In genomic region chr10:114356786-114357588, GRCh38 we compare ENCODE assay signal across 14 cellular contexts. TPM values are rescaled to one million over a fixed set of nuclear protein-coding genes. Genes with fewer than 3 reads are reported as not detected.
DNase-seq lines count a peak whose midpoint lies in the region; ATAC-seq, FAIRE-seq and TF ChIP-seq lines count a peak whose summit lies in the region.
"Had no signal": no experiment of that assay in that cellular context is flagged by ENCODE, and none has a peak within 500 bp of the region (broad histone marks: within the 10 kb centered on the region; RNA-seq: fewer than 3 reads in every experiment).

No MANE protein-coding gene starts in this region.

- no peak overlapping the region for H2AFZ ChIP-seq in HepG2 (ENCODE audit: low read length)

- H4K20me1 ChIP-seq in HepG2 (ENCODE audit: insufficient read depth, low read length) = no peaks in the 10 kb centered on the region

- H3K4me1 ChIP-seq in lower lobe of right lung (peaks cover 15% of the 10 kb centered on the region), stomach (peaks cover 5 to 32% (median 21%) of the 10 kb centered on the region in 4 donors), HepG2 (ENCODE audit: insufficient read depth, low read length) (no peaks in the 10 kb centered on the region)

- TF ChIP-seq EP300 in stomach (IDR thresholded peaks at IDR 0.05) = no peak
- TF ChIP-seq EP300 in HepG2 (IDR thresholded peaks at IDR 0.05; ENCODE audit: low read depth in 2 of 2, low read length in 2 of 2) = no peak
- no peak for TF ChIP-seq EP300 in HepG2 (CRISPR knock-in tag; IDR thresholded peaks at IDR 0.05; ENCODE audit: borderline replicate concordance)

- no peak for FAIRE-seq in HepG2 (lab: Jason Lieb, UNC)
- FAIRE-seq: D721Med had no signal

- TF ChIP-seq CTCF in astrocyte of the spinal cord (IDR thresholded peaks at IDR 0.05; ENCODE audit: low read depth, low read length) (no peak), lower lobe of right lung (IDR thresholded peaks at IDR 0.05) (no peak), stomach (IDR thresholded peaks at IDR 0.05) (no peak), GM20000 (IDR thresholded peaks at IDR 0.05; ENCODE audit: extremely low read depth, missing control alignments) (no peak), HepG2 (CRISPR knock-in tag; IDR thresholded peaks at IDR 0.05) (no peak)

- H3K27me3 ChIP-seq in lower lobe of right lung (ENCODE audit: low read depth) (no peaks in the 10 kb centered on the region), stomach (no peaks in the 10 kb centered on the region), HepG2 (ENCODE audit: control insufficient read depth in 1 of 2, insufficient read depth in 2 of 2, low read length in 2 of 2) (no peaks in the 10 kb centered on the region; a peak in 2 of 5 replicates)
- H3K27me3 ChIP-seq: neutrophil, upper lobe of left lung had no signal

- POLR2A ChIA-PET in HepG2 (lab: Yijun Ruan, JAX) = no interaction called here

- DNase-seq in astrocyte of the spinal cord (ENCODE audit: low read depth, low spot score) (peak; percentile 89), lower lobe of right lung (no peak), stomach (no peak), NCI-H345 treated with DMSO at 0.1 percent for 48 hours (lab: John Stamatoyannopoulos, UW; ENCODE audit: unreplicated experiment) (no peak), GM20000 (ENCODE audit: low spot score) (no peak), HepG2 (ENCODE audit: low spot score) (no peak)
- no peak for DNase-seq in activated T-cell treated with anti-CD3 and anti-CD28 coated beads, Interleukin-2, amount 50 U/mL, for 48 hours
- DNase-seq: activated CD4-positive, alpha-beta memory T cell treated with anti-CD3 and anti-CD28 coated beads for 36 hours; endodermal cell; NCI-H748 treated with DMSO at 0.1 percent for 48 hours; upper lobe of left lung had no signal

- no peak overlapping the region for H3K4me2 ChIP-seq in HepG2 (ENCODE audit: low read depth, low read length)

- no TSS peak for BruUV-seq in HepG2 (replicated peaks; lab: Mats Ljungman, UMichigan)

- no peaks in the 10 kb centered on the region for H3K36me3 ChIP-seq in lower lobe of right lung
- no peaks in the 10 kb centered on the region for H3K36me3 ChIP-seq in stomach
- H3K36me3 ChIP-seq in HepG2 (replicated peaks in 1 of 2; ENCODE audit: control insufficient read depth in 1 of 2, insufficient read depth in 2 of 2, low read length in 2 of 2) = no peaks in the 10 kb centered on the region
- H3K36me3 ChIP-seq: neutrophil, upper lobe of left lung had no signal

- no peaks in the 10 kb centered on the region for H3K79me2 ChIP-seq in HepG2 (ENCODE audit: insufficient read depth, low read length)

- CTCF ChIA-PET in HepG2 (lab: Yijun Ruan, JAX; ENCODE audit: low intra/inter-chr PET ratio, low total read pairs) = no interaction called here

- H3K9ac ChIP-seq in HepG2 (ENCODE audit: insufficient read depth, low read depth, low read length) = no peak overlapping the region

- H3K27ac ChIP-seq in lower lobe of right lung = no peak overlapping the region
- H3K27ac ChIP-seq in stomach = peak overlapping the region in 3 of 5 donors; percentile 22 to 60 (median 57)
- no peak overlapping the region for H3K27ac ChIP-seq in HepG2 (ENCODE audit: extremely low read length, insufficient read depth, low read length)
- H3K27ac ChIP-seq: neutrophil, upper lobe of left lung had no signal

- 30 to 50% (median 43%) methylated on average over 3 of the region's 3 CpGs for WGBS in stomach, 5 donors
- WGBS in HepG2 (ENCODE audit: low lambda C conversion rate) = 3% methylated on average over 3 of the region's 3 CpGs

- H3K4me3 ChIP-seq in astrocyte of the spinal cord (ENCODE audit: low read depth, low read length) = no peak overlapping the region
- H3K4me3 ChIP-seq in lower lobe of right lung = no peak overlapping the region
- no peak overlapping the region for H3K4me3 ChIP-seq in stomach
- H3K4me3 ChIP-seq in HepG2 (replicated peaks in 1 of 3; ENCODE audit: insufficient read depth in 1 of 3, low read depth in 2 of 3, low read length in 3 of 3) = no peak overlapping the region
- H3K4me3 ChIP-seq: upper lobe of left lung had no signal

- intact Hi-C loops in lower lobe of right lung (cut with DNase I) = no loop called here
- intact Hi-C loops in stomach (cut with DNase I; ENCODE audit: low total_unique reads) = no loop called here
- intact Hi-C loops in HepG2 (cut with micrococcal nuclease; ENCODE audit: unreplicated experiment) = no loop called here

- no peak for TF ChIP-seq POLR2A in stomach (IDR thresholded peaks at IDR 0.05)
- TF ChIP-seq POLR2A in HepG2 (IDR thresholded peaks at IDR 0.05; ENCODE audit: insufficient read depth in 1 of 2, low read depth in 2 of 2, low read length in 2 of 2) = no peak

- no peaks in the 10 kb centered on the region for H3K9me3 ChIP-seq in lower lobe of right lung
- no peaks in the 10 kb centered on the region for H3K9me3 ChIP-seq in stomach
- H3K9me3 ChIP-seq in HepG2 (ENCODE audit: low read length) = no peaks in the 10 kb centered on the region
- H3K9me3 ChIP-seq: neutrophil, upper lobe of left lung had no signal

- in situ Hi-C loops in astrocyte of the spinal cord (cut with HindIII; ENCODE audit: low sequenced_read_pairs) = no loop called here
- in situ Hi-C loops in HepG2 (cut with HindIII; ENCODE audit: extremely low pct_ligation_motif_present, low pct_unique_long_range_greater_than_20kb) = no loop called here

- ATAC-seq in HG02885 (IDR thresholded peaks at IDR 0.05; ENCODE audit: poor library complexity, unreplicated experiment) (peak; percentile 54), lower lobe of right lung (peak; percentile 65), HepG2 (no peak)

- TF ChIP-seq RAD21 in HepG2 (CRISPR knock-in tag; IDR thresholded peaks at IDR 0.05) = no peak

TF ChIP-seq in HepG2, 621 proteins besides CTCF, POLR2A, EP300 and RAD21 (continues in another document):
- TF ChIP-seq ZFP62 (CRISPR knock-in tag; IDR thresholded peaks at IDR 0.05) (no peak), PHF5A (CRISPR knock-in tag; IDR thresholded peaks at IDR 0.05; ENCODE audit: low read depth, unreplicated experiment) (no peak), ZNF263 (CRISPR knock-in tag; IDR thresholded peaks at IDR 0.05) (no peak), HNRNPH1 (optimal IDR thresholded peaks at IDR 0.05; ENCODE audit: low read depth, low read length) (no peak), ZBTB3 (CRISPR knock-in tag; IDR thresholded peaks at IDR 0.05; ENCODE audit: borderline replicate concordance, low read depth) (no peak), ZNF639 (CRISPR knock-in tag; conservative IDR thresholded peaks at IDR 0.05) (no peak), MEF2D (CRISPR knock-in tag; IDR thresholded peaks at IDR 0.05) (no peak), ZNF549 (CRISPR knock-in tag; IDR thresholded peaks at IDR 0.05) (no peak), TFDP1 (CRISPR knock-in tag; IDR thresholded peaks at IDR 0.05; ENCODE audit: borderline replicate concordance) (no peak), ZNF446 (CRISPR knock-in tag; IDR thresholded peaks at IDR 0.05) (no peak)

RNA-seq across cellular contexts. Expression of gene AFAP1L2, which starts 47.3 kb away (rescaled TPM):
- total RNA-seq in lower lobe of right lung = 5.3 TPM
- total RNA-seq in stomach = 10 to 100 TPM in 4 of 5 donors, 1 to 10 TPM in 1; 7.2 to 25.0 (median 19.3) TPM
- polyA plus RNA-seq in stomach = 1 to 10 TPM; 2.6 to 4.5 (median 3.4) TPM
- total RNA-seq in HepG2 (2016; rRNA removed; fragmentation: Illumina TruSeq; extraction: Trizol) = not detected in 2 replicates
- not detected in 2 replicates for total RNA-seq in HepG2 (2016; cell fraction: cytosol; rRNA removed; fragmentation: Illumina TruSeq; extraction: Trizol; ENCODE audit: low read depth)
- total RNA-seq in HepG2 (2016; cell fraction: insoluble cytoplasmic fraction; rRNA removed; fragmentation: Illumina TruSeq; extraction: Trizol) = not detected in 2 replicates
- not detected in 2 replicates for total RNA-seq in HepG2 (2016; cell fraction: membrane; rRNA removed; fragmentation: Illumina TruSeq; extraction: Trizol)
- not detected in 2 replicates for total RNA-seq in HepG2 (2016; cell fraction: nucleus; rRNA removed; fragmentation: Illumina TruSeq; extraction: Trizol)
- not detected in 2 replicates for polyA plus RNA-seq in HepG2 (2011; rRNA removed)
- polyA plus RNA-seq in HepG2 (2011; cell fraction: cytosol; rRNA removed) = not detected in 2 replicates
- polyA plus RNA-seq in HepG2 (2011; cell fraction: nucleus; rRNA removed) = 0.03 TPM in 2 replicates
- polyA plus RNA-seq in HepG2 (2012) = not detected in 2 replicates
- not detected in 2 replicates for polyA plus RNA-seq in HepG2 (2016; cell fraction: cytosol; fragmentation: Illumina TruSeq; extraction: Trizol; ENCODE audit: low read depth)
- not detected in 2 replicates for polyA plus RNA-seq in HepG2 (2016; cell fraction: insoluble cytoplasmic fraction; fragmentation: Illumina TruSeq; extraction: Trizol; ENCODE audit: low read depth)
- not detected in 2 replicates for polyA plus RNA-seq in HepG2 (2016; cell fraction: membrane; fragmentation: Illumina TruSeq; extraction: Trizol; ENCODE audit: low read depth)
- polyA plus RNA-seq in HepG2 (2016; cell fraction: nucleus; fragmentation: Illumina TruSeq; extraction: Trizol; ENCODE audit: insufficient read depth, low read depth) = not detected in 2 replicates
- 0.75 TPM in 1 of 2 replicates, not detected in the other for polyA minus RNA-seq in HepG2 (2011; rRNA and poly(A)+ RNA removed; ENCODE audit: low replicate concordance)
- not detected in 2 replicates for polyA minus RNA-seq in HepG2 (2011; cell fraction: cytosol; rRNA and poly(A)+ RNA removed)
- polyA minus RNA-seq in HepG2 (2011; cell fraction: nucleus; rRNA and poly(A)+ RNA removed) = not detected in 2 replicates

Comparison
In these comparisons a context has a peak if more than half of its experiments do, and no peak if none do; other contexts are left out.
1. H3K27ac ChIP-seq: peak in stomach (3 of 5); none in lower lobe of right lung (single experiment) and HepG2 (single experiment).